ENCODE assay signal across 26 cellular contexts in genomic region chr10:72523062-72523461, GRCh38.
"Had no signal": no experiment of that assay in that cellular context is flagged by ENCODE, and none has a peak within 500 bp of the region (broad histone marks: within the 10 kb centered on the region; RNA-seq: fewer than 3 reads in every experiment).

No MANE protein-coding gene starts in this region.

- H3K27ac ChIP-seq: esophagus squamous epithelium, heart right ventricle, parathyroid adenoma, thoracic aorta, tibial nerve, upper lobe of left lung had no signal

- H3K9me3 ChIP-seq: esophagus squamous epithelium, heart right ventricle, thoracic aorta, tibial nerve, upper lobe of left lung had no signal

- H3K36me3 ChIP-seq: thoracic aorta had no signal

- H3K27me3 ChIP-seq: esophagus squamous epithelium, heart right ventricle, tibial nerve, upper lobe of left lung had no signal

- FAIRE-seq: endometrium, urothelium cell line had no signal

- ATAC-seq: effector memory CD8-positive, alpha-beta T cell; heart right ventricle; left colon; left ventricle myocardium superior; natural killer cell; sciatic nerve; stimulated activated memory B cell treated with anti-CD40 and anti-IgM and Interleukin-4, amounts not matched to agents 10 μg/mL and 1 μg/mL and 100 μg/mL, for 72 hours; stimulated activated naive CD8-positive, alpha-beta T cell treated with anti-CD3 and anti-CD28 coated beads, Interleukin-15, Interleukin-2, amounts not matched to agents 100 U/mL and 50 U/mL, for 24 hours had no signal

- H2AFZ ChIP-seq: parathyroid adenoma had no signal

- H3K79me2 ChIP-seq: parathyroid adenoma had no signal

- H3K9ac ChIP-seq: parathyroid adenoma had no signal

- H3K4me1 ChIP-seq: esophagus squamous epithelium, parathyroid adenoma, tibial nerve, upper lobe of left lung had no signal

- H3K4me2 ChIP-seq: smooth muscle cell had no signal

- H3K4me3 ChIP-seq: esophagus squamous epithelium, heart right ventricle, lung, smooth muscle cell, thoracic aorta, tibial nerve, upper lobe of left lung had no signal

- DNase-seq: cortex of kidney; effector memory CD8-positive, alpha-beta T cell; erythroblast; esophagus squamous epithelium; foreskin melanocyte; glutamatergic neuron; heart right ventricle; hippocampal formation; kidney glomerular epithelial cell; left colon; left ventricle myocardium superior; natural killer cell; stimulated activated CD4-positive, alpha-beta T cell treated with anti-CD3 and anti-CD28 coated beads, Interleukin-12 subunit alpha, Interleukin-12 subunit beta, amount 100 ng/mL, for 4 hours; stimulated activated CD4-positive, alpha-beta T cell treated with anti-CD3 and anti-CD28 coated beads, Interleukin-1b, Interleukin-23, amount 100 ng/mL, for 48 hours; stimulated activated CD4-positive, alpha-beta T cell treated with anti-CD3 and anti-CD28 coated beads, Interleukin-4, amount 100 ng/mL, for 4 hours; stimulated activated naive CD8-positive, alpha-beta T cell treated with anti-CD3 and anti-CD28 coated beads, Interleukin-15, Interleukin-2, amounts not matched to agents 100 U/mL and 50 U/mL, for 24 hours; upper lobe of left lung had no signal
